Comparison of ENCODE assay signal across 1 cellular context in the genomic region with DNA sequence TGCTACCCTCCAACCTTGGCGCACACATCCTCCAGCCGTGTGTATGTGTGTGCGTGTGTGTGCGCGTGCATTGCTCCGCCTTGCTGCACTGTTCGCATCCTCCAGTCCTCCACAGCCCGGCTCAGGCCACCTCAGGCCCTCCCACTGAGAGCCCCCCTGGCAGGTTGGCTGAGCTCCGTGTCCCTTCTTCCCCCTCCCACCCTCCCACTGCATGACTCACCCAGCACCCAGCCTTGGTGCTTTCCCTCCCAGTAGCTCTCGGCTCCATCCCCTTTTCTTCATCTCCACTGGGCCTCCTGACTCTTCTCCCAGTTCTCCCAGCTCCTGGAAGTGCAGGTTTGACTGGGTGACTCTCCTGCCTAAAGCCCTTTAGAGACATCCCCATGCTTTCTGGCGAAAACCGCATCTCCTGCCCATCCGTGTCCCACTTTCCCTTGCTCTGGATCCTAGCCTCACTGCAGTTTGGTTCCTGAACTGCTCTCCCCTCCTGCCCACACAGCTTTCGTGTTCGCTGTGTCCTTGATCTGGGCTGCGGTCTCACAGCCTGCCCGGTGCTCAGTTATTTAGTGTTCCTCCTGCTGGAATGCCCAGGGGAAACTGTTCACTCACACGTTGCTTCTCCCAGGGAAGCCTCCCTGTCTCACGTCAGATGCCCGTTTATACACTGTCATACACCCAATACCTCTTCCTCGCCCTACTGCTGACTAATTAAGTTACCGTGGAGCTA.
TF ChIP-seq lines count a peak whose summit lies in the region.

No MANE protein-coding gene starts in this region.

TF ChIP-seq in GM23338, 12 proteins besides CTCF, POLR2A, EP300 and RAD21 (continued from another document):
- TF ChIP-seq, protein P1, sequence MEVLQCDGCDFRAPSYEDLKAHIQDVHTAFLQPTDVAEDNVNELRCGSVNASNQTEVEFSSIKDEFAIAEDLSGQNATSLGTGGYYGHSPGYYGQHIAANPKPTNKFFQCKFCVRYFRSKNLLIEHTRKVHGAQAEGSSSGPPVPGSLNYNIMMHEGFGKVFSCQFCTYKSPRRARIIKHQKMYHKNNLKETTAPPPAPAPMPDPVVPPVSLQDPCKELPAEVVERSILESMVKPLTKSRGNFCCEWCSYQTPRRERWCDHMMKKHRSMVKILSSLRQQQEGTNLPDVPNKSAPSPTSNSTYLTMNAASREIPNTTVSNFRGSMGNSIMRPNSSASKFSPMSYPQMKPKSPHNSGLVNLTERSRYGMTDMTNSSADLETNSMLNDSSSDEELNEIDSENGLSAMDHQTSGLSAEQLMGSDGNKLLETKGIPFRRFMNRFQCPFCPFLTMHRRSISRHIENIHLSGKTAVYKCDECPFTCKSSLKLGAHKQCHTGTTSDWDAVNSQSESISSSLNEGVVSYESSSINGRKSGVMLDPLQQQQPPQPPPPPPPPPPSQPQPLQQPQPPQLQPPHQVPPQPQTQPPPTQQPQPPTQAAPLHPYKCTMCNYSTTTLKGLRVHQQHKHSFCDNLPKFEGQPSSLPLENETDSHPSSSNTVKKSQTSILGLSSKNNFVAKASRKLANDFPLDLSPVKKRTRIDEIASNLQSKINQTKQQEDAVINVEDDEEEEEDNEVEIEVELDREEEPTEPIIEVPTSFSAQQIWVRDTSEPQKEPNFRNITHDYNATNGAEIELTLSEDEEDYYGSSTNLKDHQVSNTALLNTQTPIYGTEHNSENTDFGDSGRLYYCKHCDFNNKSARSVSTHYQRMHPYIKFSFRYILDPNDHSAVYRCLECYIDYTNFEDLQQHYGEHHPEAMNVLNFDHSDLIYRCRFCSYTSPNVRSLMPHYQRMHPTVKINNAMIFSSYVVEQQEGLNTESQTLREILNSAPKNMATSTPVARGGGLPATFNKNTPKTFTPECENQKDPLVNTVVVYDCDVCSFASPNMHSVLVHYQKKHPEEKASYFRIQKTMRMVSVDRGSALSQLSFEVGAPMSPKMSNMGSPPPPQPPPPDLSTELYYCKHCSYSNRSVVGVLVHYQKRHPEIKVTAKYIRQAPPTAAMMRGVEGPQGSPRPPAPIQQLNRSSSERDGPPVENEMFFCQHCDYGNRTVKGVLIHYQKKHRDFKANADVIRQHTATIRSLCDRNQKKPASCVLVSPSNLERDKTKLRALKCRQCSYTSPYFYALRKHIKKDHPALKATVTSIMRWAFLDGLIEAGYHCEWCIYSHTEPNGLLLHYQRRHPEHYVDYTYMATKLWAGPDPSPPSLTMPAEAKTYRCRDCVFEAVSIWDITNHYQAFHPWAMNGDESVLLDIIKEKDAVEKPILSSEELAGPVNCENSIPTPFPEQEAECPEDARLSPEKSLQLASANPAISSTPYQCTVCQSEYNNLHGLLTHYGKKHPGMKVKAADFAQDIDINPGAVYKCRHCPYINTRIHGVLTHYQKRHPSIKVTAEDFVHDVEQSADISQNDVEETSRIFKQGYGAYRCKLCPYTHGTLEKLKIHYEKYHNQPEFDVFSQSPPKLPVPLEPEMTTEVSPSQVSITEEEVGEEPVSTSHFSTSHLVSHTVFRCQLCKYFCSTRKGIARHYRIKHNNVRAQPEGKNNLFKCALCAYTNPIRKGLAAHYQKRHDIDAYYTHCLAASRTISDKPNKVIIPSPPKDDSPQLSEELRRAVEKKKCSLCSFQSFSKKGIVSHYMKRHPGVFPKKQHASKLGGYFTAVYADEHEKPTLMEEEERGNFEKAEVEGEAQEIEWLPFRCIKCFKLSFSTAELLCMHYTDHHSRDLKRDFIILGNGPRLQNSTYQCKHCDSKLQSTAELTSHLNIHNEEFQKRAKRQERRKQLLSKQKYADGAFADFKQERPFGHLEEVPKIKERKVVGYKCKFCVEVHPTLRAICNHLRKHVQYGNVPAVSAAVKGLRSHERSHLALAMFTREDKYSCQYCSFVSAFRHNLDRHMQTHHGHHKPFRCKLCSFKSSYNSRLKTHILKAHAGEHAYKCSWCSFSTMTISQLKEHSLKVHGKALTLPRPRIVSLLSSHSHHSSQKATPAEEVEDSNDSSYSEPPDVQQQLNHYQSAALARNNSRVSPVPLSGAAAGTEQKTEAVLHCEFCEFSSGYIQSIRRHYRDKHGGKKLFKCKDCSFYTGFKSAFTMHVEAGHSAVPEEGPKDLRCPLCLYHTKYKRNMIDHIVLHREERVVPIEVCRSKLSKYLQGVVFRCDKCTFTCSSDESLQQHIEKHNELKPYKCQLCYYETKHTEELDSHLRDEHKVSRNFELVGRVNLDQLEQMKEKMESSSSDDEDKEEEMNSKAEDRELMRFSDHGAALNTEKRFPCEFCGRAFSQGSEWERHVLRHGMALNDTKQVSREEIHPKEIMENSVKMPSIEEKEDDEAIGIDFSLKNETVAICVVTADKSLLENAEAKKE (CRISPR knock-in tag; IDR thresholded peaks at IDR 0.05) = no peak
- TF ChIP-seq ZNF114 (CRISPR knock-in tag; IDR thresholded peaks at IDR 0.05) (no peak), EZH2 (IDR thresholded peaks at IDR 0.05; ENCODE audit: low read depth, unreplicated experiment) (no peak)
